9 cellular contexts compared by ENCODE assay signal in the genomic region with DNA sequence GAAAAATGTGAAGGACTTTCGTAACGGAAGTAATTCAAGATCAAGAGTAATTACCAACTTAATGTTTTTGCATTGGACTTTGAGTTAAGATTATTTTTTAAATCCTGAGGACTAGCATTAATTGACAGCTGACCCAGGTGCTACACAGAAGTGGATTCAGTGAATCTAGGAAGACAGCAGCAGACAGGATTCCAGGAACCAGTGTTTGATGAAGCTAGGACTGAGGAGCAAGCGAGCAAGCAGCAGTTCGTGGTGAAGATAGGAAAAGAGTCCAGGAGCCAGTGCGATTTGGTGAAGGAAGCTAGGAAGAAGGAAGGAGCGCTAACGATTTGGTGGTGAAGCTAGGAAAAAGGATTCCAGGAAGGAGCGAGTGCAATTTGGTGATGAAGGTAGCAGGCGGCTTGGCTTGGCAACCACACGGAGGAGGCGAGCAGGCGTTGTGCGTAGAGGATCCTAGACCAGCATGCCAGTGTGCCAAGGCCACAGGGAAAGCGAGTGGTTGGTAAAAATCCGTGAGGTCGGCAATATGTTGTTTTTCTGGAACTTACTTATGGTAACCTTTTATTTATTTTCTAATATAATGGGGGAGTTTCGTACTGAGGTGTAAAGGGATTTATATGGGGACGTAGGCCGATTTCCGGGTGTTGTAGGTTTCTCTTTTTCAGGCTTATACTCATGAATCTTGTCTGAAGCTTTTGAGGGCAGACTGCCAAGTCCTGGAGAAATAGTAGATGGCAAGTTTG. TPM values are rescaled to one million over a fixed set of nuclear protein-coding genes. Genes with fewer than 3 reads are reported as not detected.
DNase-seq lines count a peak whose midpoint lies in the region; ATAC-seq and TF ChIP-seq lines count a peak whose summit lies in the region.
"Had no signal": no experiment of that assay in that cellular context is flagged by ENCODE, and none has a peak within 500 bp of the region (broad histone marks: within the 10 kb centered on the region; RNA-seq: fewer than 3 reads in every experiment).

No MANE protein-coding gene starts in this region.

- peak; percentile 94 for TF ChIP-seq POLR2A in erythroblast (IDR thresholded peaks at IDR 0.05; ENCODE audit: low read length)

- POLR2A ChIA-PET in SK-N-SH (lab: Yijun Ruan, JAX): interaction anchor here (0.6 to 26.8 kb wide), 13 partner anchors 7 to 1315 kb away, joined by 3 to 1027 read pairs (median 19); partner anchors contain the start of genes FRMD8, NEAT1, SLC25A45 and TIGD3

- CTCF ChIA-PET in SK-N-SH (lab: Yijun Ruan, JAX): interaction anchor here (1.6 to 5.9 kb wide), 8 partner anchors 8 to 134 kb away, joined by 8 to 78 read pairs (median 36); partner anchors contain the start of gene NEAT1

- H3K4me1 ChIP-seq in SK-N-SH (ENCODE audit: control insufficient read depth in 1 of 2, insufficient read depth in 2 of 2, low read depth in 1 of 2, low read length in 1 of 2) (peaks cover 12 to 16% of the 10 kb centered on the region in 2 experiments; a peak in 2 of 4 replicates), neuron (ENCODE audit: insufficient read depth, low read length) (peaks cover 14% of the 10 kb centered on the region)

- no peak overlapping the region for H2AFZ ChIP-seq in SK-N-SH (ENCODE audit: low read depth)
- H2AFZ ChIP-seq in neuron (ENCODE audit: low read depth, low read length): no peak overlapping the region

- TF ChIP-seq CTCF in AG10803 (conservative IDR thresholded peaks at IDR 0.05; ENCODE audit: low read length): no peak
- TF ChIP-seq CTCF in HFF-Myc (IDR thresholded peaks at IDR 0.05; ENCODE audit: low read depth, low read length, missing control alignments): no peak
- TF ChIP-seq CTCF in SK-N-SH (IDR thresholded peaks at IDR 0.05): no peak
- TF ChIP-seq CTCF in GM20000 (IDR thresholded peaks at IDR 0.05; ENCODE audit: extremely low read depth, missing control alignments): no peak
- TF ChIP-seq CTCF in osteocyte (IDR thresholded peaks at IDR 0.05): no peak

- H3K27ac ChIP-seq in SK-N-SH (ENCODE audit: low read depth in 2 of 2, low read length in 1 of 2): peak overlapping the region; percentile 99 to 100

- H3K4me2 ChIP-seq in SK-N-SH: peak overlapping the region; percentile 87

- no peak for TF ChIP-seq EP300 in SK-N-SH (IDR thresholded peaks at IDR 0.05; ENCODE audit: borderline replicate concordance in 1 of 2, low read depth in 1 of 2, low read length in 1 of 2)

- H3K9me2 ChIP-seq in SK-N-SH: no peaks in the 10 kb centered on the region

- H3K27me3 ChIP-seq in SK-N-SH (ENCODE audit: insufficient read depth) (no peaks in the 10 kb centered on the region), neuron (ENCODE audit: insufficient read depth, low read length) (no peaks in the 10 kb centered on the region)

- H3K9me3 ChIP-seq in SK-N-SH (no peaks in the 10 kb centered on the region), neuron (ENCODE audit: low read length) (no peaks in the 10 kb centered on the region)

- peaks cover 81% of the 10 kb centered on the region for H3F3A ChIP-seq in SK-N-SH (replicated peaks; ENCODE audit: insufficient read depth)

- no peak overlapping the region for H3K27ac Mint-ChIP-seq in osteocyte (ENCODE audit: unreplicated experiment)

- peak overlapping the region; percentile 100 for H3K9ac ChIP-seq in SK-N-SH

- H3K4me3 Mint-ChIP-seq in osteocyte (ENCODE audit: unreplicated experiment): no peak overlapping the region
- H3K4me3 Mint-ChIP-seq: IgD-negative memory B cell had no signal

- peaks cover 53 to 64% of the 10 kb centered on the region in 2 experiments for H3K36me3 ChIP-seq in SK-N-SH (replicated peaks in 1 of 2; ENCODE audit: control insufficient read depth in 1 of 2, insufficient read depth in 2 of 2, low read length in 1 of 2)
- peaks cover 44% of the 10 kb centered on the region for H3K36me3 ChIP-seq in neuron (ENCODE audit: insufficient read depth, low read length)

- DNase-seq in AG10803 (ENCODE audit: low read depth): peak; percentile 68
- peak; percentile 45 for DNase-seq in HFF-Myc (ENCODE audit: extremely low read depth, low read depth)
- DNase-seq in SK-N-SH: no peak
- DNase-seq in erythroblast (lab: John Stamatoyannopoulos, UW): peak; percentile 75 to 91
- DNase-seq in GM20000 (ENCODE audit: low spot score): no peak
- no peak for DNase-seq in osteocyte (ENCODE audit: extremely low spot score, unreplicated experiment)

- H3K9me3 Mint-ChIP-seq in osteocyte (ENCODE audit: unreplicated experiment): no peaks in the 10 kb centered on the region
- H3K9me3 Mint-ChIP-seq: IgD-negative memory B cell had no signal

- H3K36me3 Mint-ChIP-seq in osteocyte (ENCODE audit: unreplicated experiment): no peaks in the 10 kb centered on the region

- peaks cover 18% of the 10 kb centered on the region for H3K4me1 Mint-ChIP-seq in osteocyte (ENCODE audit: unreplicated experiment)

- H3K4me3 ChIP-seq in AG10803 (ENCODE audit: low read length) (peak overlapping the region; percentile 96), HFF-Myc (replicated peaks; ENCODE audit: low read depth, low read length) (peak overlapping the region; percentile 84), SK-N-SH (ENCODE audit: low read depth in 2 of 2, low read length in 1 of 2) (peak overlapping the region; percentile 84 to 87), neuron (ENCODE audit: low read length) (peak overlapping the region; percentile 80)

- 2% methylated on average over 20 of the region's 20 CpGs for WGBS in SK-N-SH (ENCODE audit: low lambda C conversion rate)

- peaks cover 95% of the 10 kb centered on the region for H3K79me2 ChIP-seq in SK-N-SH (ENCODE audit: insufficient read depth)

- no peaks in the 10 kb centered on the region for H3K27me3 Mint-ChIP-seq in osteocyte (ENCODE audit: unreplicated experiment)
- H3K27me3 Mint-ChIP-seq: IgD-negative memory B cell had no signal

- peaks cover 65% of the 10 kb centered on the region for H4K20me1 ChIP-seq in SK-N-SH (ENCODE audit: insufficient read depth)

- no peak for TF ChIP-seq RAD21 in SK-N-SH (IDR thresholded peaks at IDR 0.05; ENCODE audit: low read length)

- no peak for ATAC-seq in HG02970 (IDR thresholded peaks at IDR 0.05; ENCODE audit: low FRiP score, unreplicated experiment)

TF ChIP-seq in SK-N-SH, 30 proteins besides CTCF, POLR2A, EP300 and RAD21 (continues in another document):
- TF ChIP-seq NFIC (IDR thresholded peaks at IDR 0.05; ENCODE audit: borderline replicate concordance) (peak; percentile 5; the same call in 1 of the 2 replicates), SIN3A (IDR thresholded peaks at IDR 0.05; ENCODE audit: borderline replicate concordance, low read depth, low read length) (0 out of 2 replicates have a peak, but pooled peaks have one; percentile 0), MXI1 (IDR thresholded peaks at IDR 0.05; ENCODE audit: low read depth, low read length) (0 out of 2 replicates have a peak, but pooled peaks have one; percentile 14), MAX (IDR thresholded peaks at IDR 0.05; ENCODE audit: low read depth) (no peak), CHD2 (IDR thresholded peaks at IDR 0.05; ENCODE audit: low read length, partially characterized antibody) (no peak), MEF2A (IDR thresholded peaks at IDR 0.05; ENCODE audit: borderline replicate concordance, low read depth) (no peak), ELF1 (IDR thresholded peaks at IDR 0.05) (0 out of 2 replicates have a peak, but pooled peaks have one; percentile 29), FOXJ3 (CRISPR knock-in tag; IDR thresholded peaks at IDR 0.05) (no peak), PBX3 (IDR thresholded peaks at IDR 0.05) (no peak), TAF1 (IDR thresholded peaks at IDR 0.05; ENCODE audit: borderline replicate concordance, low read depth, low read length) (peak; percentile 42; the same call in 1 of the 2 replicates), RCOR1 (IDR thresholded peaks at IDR 0.05; ENCODE audit: low read length) (no peak), USF2 (IDR thresholded peaks at IDR 0.05; ENCODE audit: borderline replicate concordance, low read depth, low read length) (no peak), RFX5 (IDR thresholded peaks at IDR 0.05; ENCODE audit: low read length) (no peak)

RNA-seq across cellular contexts. Expression of gene MALAT1, which starts 1.6 kb away (rescaled TPM):
- polyA plus RNA-seq in SK-N-SH (2012; rRNA removed): 285 and 510 TPM in 2 replicates
- 23.6 and 25.7 TPM in 2 replicates for polyA plus RNA-seq in SK-N-SH (2012; cell fraction: cytosol; rRNA removed)
- 1,545 and 2,619 TPM in 2 replicates for polyA plus RNA-seq in SK-N-SH (2012; cell fraction: nucleus; rRNA removed)
- total RNA-seq in osteocyte: 11,843 and 16,538 TPM in 2 replicates

RNA-seq across cellular contexts. Expression of gene SCYL1, which starts 24.4 kb away (rescaled TPM):
- 76.7 and 79.9 TPM in 2 replicates for polyA plus RNA-seq in SK-N-SH (2012; rRNA removed)
- polyA plus RNA-seq in SK-N-SH (2012; cell fraction: cytosol; rRNA removed): 26.2 and 41.7 TPM in 2 replicates
- 115 and 159 TPM in 2 replicates for polyA plus RNA-seq in SK-N-SH (2012; cell fraction: nucleus; rRNA removed)
- total RNA-seq in osteocyte: 103 and 104 TPM in 2 replicates

RNA-seq across cellular contexts. Expression of gene LTBP3, which starts 57.7 kb away (rescaled TPM):
- polyA plus RNA-seq in SK-N-SH (2012; rRNA removed): 92.1 and 167 TPM in 2 replicates
- polyA plus RNA-seq in SK-N-SH (2012; cell fraction: cytosol; rRNA removed): 62.4 and 112 TPM in 2 replicates
- 691 and 1,438 TPM in 2 replicates for polyA plus RNA-seq in SK-N-SH (2012; cell fraction: nucleus; rRNA removed)
- 219 and 256 TPM in 2 replicates for total RNA-seq in osteocyte

Comparison
In these comparisons a context has a peak if more than half of its experiments do, and no peak if none do; other contexts are left out.
1. DNase-seq: peak in AG10803 (single experiment), HFF-Myc (single experiment) and erythroblast (2 of 2); none in SK-N-SH (single experiment), GM20000 (single experiment) and osteocyte (single experiment).
2. Peak in every context shown above with its lines, with median percentiles within 50 percentile points of each other: H3K4me3 ChIP-seq.